Comparison of ENCODE assay signal across 8 cellular contexts in genomic region chrX:153724252-153725038, GRCh38. TPM values are rescaled to one million over a fixed set of nuclear protein-coding genes. Genes with fewer than 3 reads are reported as not detected.
DNase-seq lines count a peak whose midpoint lies in the region; ATAC-seq, FAIRE-seq and TF ChIP-seq lines count a peak whose summit lies in the region.

Gene ABCD1, plus strand, starts transcription at chrX:153724856. Its CDS starts 411 bp downstream, at chrX:153725267.
Gene BCAP31, minus strand, starts transcription at chrX:153724387. Its CDS starts 1,143 bp downstream, at chrX:153723244.

- H2BK12ac ChIP-seq in H1 (ENCODE audit: low read depth, low read length): no peak within 1 kb of the TSS

- H3K27me3 Mint-ChIP-seq in CD4-positive, alpha-beta T cell: no peaks in the 10 kb centered on the region

- intact Hi-C loops in CD4-positive, alpha-beta T cell (cut with DNase I, micrococcal nuclease): loop anchor here in 1 of 2 experiments (5.0 kb wide), 2 partner anchors 68 to 122 kb away; partner anchors contain the start of genes IDH3G and SSR4

- H3K36me3 ChIP-seq in H1 (ENCODE audit: control insufficient read depth in 2 of 4, insufficient read depth in 4 of 4, low read length in 3 of 4) (peaks cover 3 to 18% (median 14%) of the 10 kb centered on the region in 4 experiments; a peak in 7 of 8 replicates), mesendoderm (ENCODE audit: control insufficient read depth, insufficient read depth, low read length) (no peaks in the 10 kb centered on the region)

- peak within 1 kb of the TSS; percentile 72 for H3K27ac ChIP-seq in CD4-positive, alpha-beta T cell (ENCODE audit: low read depth, low read length)
- H3K27ac ChIP-seq in HL-60 (replicated peaks) (peak within 1 kb of the TSS; percentile 93), H1 (ENCODE audit: low read depth, low read length) (no peak within 1 kb of the TSS; the same call in 1 of the 2 replicates), mesendoderm (ENCODE audit: low read depth, low read length) (peak within 1 kb of the TSS; percentile 98)

- H3K4me1 ChIP-seq in H1 (replicated peaks in 1 of 4; ENCODE audit: control insufficient read depth in 3 of 4, insufficient read depth in 4 of 4, low read length in 3 of 4): peaks cover 0 to 24% (median 13%) of the 10 kb centered on the region in 4 experiments; a peak in 6 of 7 replicates
- H3K4me1 ChIP-seq in mesendoderm (ENCODE audit: control insufficient read depth, low read depth, low read length): peaks cover 3% of the 10 kb centered on the region

- no peak for TF ChIP-seq CTCF in CD4-positive, alpha-beta T cell (IDR thresholded peaks at IDR 0.05)
- no peak for TF ChIP-seq CTCF in HL-60 (IDR thresholded peaks at IDR 0.05; ENCODE audit: insufficient read depth, low read length)
- TF ChIP-seq CTCF in H1 (IDR thresholded peaks at IDR 0.05; ENCODE audit: control extremely low read depth in 1 of 3, insufficient read depth in 1 of 3, low read depth in 1 of 3, low read length in 3 of 3): no peak

- H3K4me2 ChIP-seq in H1 (ENCODE audit: insufficient read depth in 1 of 2, low read depth in 2 of 2, low read length in 2 of 2) (peak within 1 kb of the TSS; percentile 66 to 92), mesendoderm (ENCODE audit: low read length) (peak within 1 kb of the TSS; percentile 55)

- no peak within 1 kb of the TSS for H3K14ac ChIP-seq in H1 (ENCODE audit: insufficient read length)

- no peak for TF ChIP-seq RAD21 in H1 (IDR thresholded peaks at IDR 0.05 in 1 of 2, conservative IDR thresholded peaks at IDR 0.05 in 1 of 2; ENCODE audit: low read depth in 2 of 2, low read length in 2 of 2)

- H3K4ac ChIP-seq in H1 (replicated peaks; ENCODE audit: insufficient read length, low read depth, low read length): no peak within 1 kb of the TSS
- peak within 1 kb of the TSS; percentile 98 for H3K4ac ChIP-seq in mesendoderm (ENCODE audit: low read depth, low read length)

- H3K9ac ChIP-seq in H1 (replicated peaks in 1 of 4; ENCODE audit: extremely low read depth in 1 of 4, low read depth in 3 of 4, low read length in 3 of 4) (peak within 1 kb of the TSS in 3 of 4 experiments; percentile 34 to 65 (median 55); a peak in 4 of 7 replicates), mesendoderm (ENCODE audit: low read length) (peak within 1 kb of the TSS; percentile 87)

- H3K27me3 ChIP-seq in CD4-positive, alpha-beta T cell (ENCODE audit: control insufficient read depth, insufficient read depth, low read length): no peaks in the 10 kb centered on the region
- H3K27me3 ChIP-seq in HL-60 (ENCODE audit: insufficient read depth, poor library complexity, severe bottlenecking): no peaks in the 10 kb centered on the region
- no peaks in the 10 kb centered on the region for H3K27me3 ChIP-seq in H1 (replicated peaks in 1 of 4; ENCODE audit: control insufficient read depth in 3 of 4, extremely low read depth in 1 of 4, insufficient read depth in 3 of 4, low read length in 3 of 4)
- no peaks in the 10 kb centered on the region for H3K27me3 ChIP-seq in mesendoderm (ENCODE audit: insufficient read depth, low read length, poor library complexity)

- DNase-seq in CD4-positive, alpha-beta T cell: peak; percentile 76 to 89 (median 84)
- peak; percentile 79 to 88 for DNase-seq in HL-60 (ENCODE audit: low read depth in 1 of 2, low spot score in 1 of 2)
- DNase-seq in NOMO-1 (lab: John Stamatoyannopoulos, UW; ENCODE audit: unreplicated experiment in 2 of 2): peak; percentile 69 to 81
- DNase-seq in activated CD8-positive, alpha-beta memory T cell treated with anti-CD3 and anti-CD28 coated beads for 4 hours (ENCODE audit: low read depth in 2 of 2): peak; percentile 72 to 75
- DNase-seq in H1 (ENCODE audit: low read depth in 1 of 2, low spot score in 2 of 2): peak; percentile 29 to 87
- peak; percentile 92 for DNase-seq in mesendoderm
- peak; percentile 65 for DNase-seq in stimulated activated CD8-positive, alpha-beta memory T cell treated with anti-CD3 and anti-CD28 coated beads, Interleukin-12 subunit alpha, Interleukin-12 subunit beta, amount 100 ng/mL, for 24 hours (ENCODE audit: extremely low read depth)

- H2BK15ac ChIP-seq in H1 (ENCODE audit: low read length): no peak within 1 kb of the TSS
- H2BK15ac ChIP-seq in mesendoderm (replicated peaks; ENCODE audit: low read depth): no peak within 1 kb of the TSS

- no peaks in the 10 kb centered on the region for H3K9me3 Mint-ChIP-seq in CD4-positive, alpha-beta T cell

- H3K9me3 ChIP-seq in CD4-positive, alpha-beta T cell (ENCODE audit: control insufficient read depth, low read length): no peaks in the 10 kb centered on the region
- H3K9me3 ChIP-seq in H1 (ENCODE audit: insufficient read depth in 2 of 2, low read depth in 1 of 2, low read length in 1 of 2): no peaks in the 10 kb centered on the region

- H4K8ac ChIP-seq in H1 (ENCODE audit: extremely low read depth, insufficient read depth, low read length): no peak within 1 kb of the TSS
- H4K8ac ChIP-seq in mesendoderm (ENCODE audit: low read depth, low read length): no peak within 1 kb of the TSS

- peaks cover 4 to 19% of the 10 kb centered on the region in 2 experiments for H4K20me1 ChIP-seq in H1 (replicated peaks in 1 of 2; ENCODE audit: control insufficient read depth in 1 of 2, insufficient read depth in 2 of 2, low read length in 2 of 2)

- peaks cover 26% of the 10 kb centered on the region for H3K4me1 Mint-ChIP-seq in CD4-positive, alpha-beta T cell (ENCODE audit: low read depth)

- peak within 1 kb of the TSS; percentile 44; the same call in 1 of the 2 replicates for H2BK5ac ChIP-seq in H1 (ENCODE audit: low read depth, low read length)
- H2BK5ac ChIP-seq in mesendoderm (ENCODE audit: low read length): peak within 1 kb of the TSS; percentile 96

- H2AK5ac ChIP-seq in H1 (ENCODE audit: low read depth, low read length) (no peak within 1 kb of the TSS), mesendoderm (ENCODE audit: low read length) (no peak within 1 kb of the TSS)

- CTCF ChIA-PET in CD4-positive, alpha-beta T cell (lab: Charles Lee): interaction anchor here (0.7 to 0.8 kb wide), 2 partner anchors 12 to 686 kb away, joined by 3 to 5 read pairs; no protein-coding TSS in a partner anchor
- CTCF ChIA-PET in H1 (lab: Charles Lee; ENCODE audit: partially characterized antibody): interaction anchor here (1.9 kb wide), 1 partner anchor 15 kb away, joined by 10 read pairs; no protein-coding TSS in a partner anchor

- FAIRE-seq in H1 (lab: Jason Lieb, UNC): no peak

- peaks cover 5% of the 10 kb centered on the region; the same call in 1 of the 2 replicates for H3K23me2 ChIP-seq in H1 (ENCODE audit: low read depth, low read length)

- no peak for TF ChIP-seq EP300 in H1 (IDR thresholded peaks at IDR 0.05; ENCODE audit: borderline replicate concordance in 1 of 2, low read depth in 2 of 2, low read length in 2 of 2)

- H2BK120ac ChIP-seq in H1 (replicated peaks; ENCODE audit: low read depth, low read length) (no peak within 1 kb of the TSS), mesendoderm (ENCODE audit: low read depth, low read length) (no peak within 1 kb of the TSS)

- H2BK20ac ChIP-seq in H1 (ENCODE audit: low read length): no peak within 1 kb of the TSS

- H3K56ac ChIP-seq in H1 (replicated peaks; ENCODE audit: insufficient read length, low read depth, low read length) (peak within 1 kb of the TSS; percentile 39), mesendoderm (ENCODE audit: low read length) (peak within 1 kb of the TSS; percentile 89)

- POLR2A ChIA-PET in CD4-positive, alpha-beta T cell (lab: Charles Lee): interaction anchor here (0.6 to 1.0 kb wide), 3 partner anchors 25 to 257 kb away, joined by 3 read pairs; partner anchors contain the start of genes IDH3G and SSR4
- POLR2A ChIA-PET in H1 (lab: Charles Lee; ENCODE audit: partially characterized antibody): interaction anchor here (0.6 to 1.4 kb wide), 3 partner anchors 38 to 81 kb away, joined by 3 read pairs; no protein-coding TSS in a partner anchor

- peak; percentile 74 for ATAC-seq in CD4-positive, alpha-beta T cell (ENCODE audit: poor library complexity)
- ATAC-seq in GM19452 (IDR thresholded peaks at IDR 0.05; ENCODE audit: unreplicated experiment): peak; percentile 57

- H3K4me3 ChIP-seq in HL-60 (replicated peaks; ENCODE audit: insufficient read depth, low read length) (peak within 1 kb of the TSS; percentile 64), H1 (ENCODE audit: extremely low read depth in 1 of 4, insufficient read depth in 2 of 4, low read depth in 3 of 4, low read length in 4 of 4) (peak within 1 kb of the TSS; percentile 45 to 88 (median 66)), mesendoderm (ENCODE audit: low read length) (peak within 1 kb of the TSS; percentile 72)

- WGBS in H1 (ENCODE audit: extremely low coverage in 1 of 2, insufficient coverage in 1 of 2, insufficient read length in 1 of 2, insufficient replicate concordance in 2 of 2, low coverage in 1 of 2, low lambda C conversion rate in 2 of 2, missing lambda C conversion rate in 1 of 2), 2 experiments: no CpG with 5 or more reads among the region's 88 CpGs
- no CpG with 5 or more reads among the region's 88 CpGs for WGBS in mesendoderm (ENCODE audit: extremely low coverage, insufficient coverage, low lambda C conversion rate)

- peaks cover 0 to 20% of the 10 kb centered on the region in 2 experiments; a peak in 2 of 4 replicates for H3K79me2 ChIP-seq in H1 (ENCODE audit: control insufficient read depth in 1 of 2, insufficient read depth in 2 of 2, low read length in 2 of 2)
- H3K79me2 ChIP-seq in mesendoderm (ENCODE audit: control insufficient read depth, insufficient read depth, low read length): peaks cover 30% of the 10 kb centered on the region

- peak within 1 kb of the TSS; percentile 40 for H4K91ac ChIP-seq in H1 (replicated peaks; ENCODE audit: insufficient read length, low read length)

- H3K18ac ChIP-seq in H1 (ENCODE audit: extremely low read depth, low read length): no peak within 1 kb of the TSS
- peak within 1 kb of the TSS; percentile 88 for H3K18ac ChIP-seq in mesendoderm (ENCODE audit: low read length)

- peaks cover 20% of the 10 kb centered on the region for H3K36me3 Mint-ChIP-seq in CD4-positive, alpha-beta T cell (ENCODE audit: low read depth)

- H4K5ac ChIP-seq in H1 (ENCODE audit: insufficient read length, low read depth, low read length) (no peak within 1 kb of the TSS), mesendoderm (ENCODE audit: low read length) (no peak within 1 kb of the TSS)

- TF ChIP-seq POLR2A in H1 (IDR thresholded peaks at IDR 0.05; ENCODE audit: control extremely low read depth in 1 of 2, low read depth in 2 of 2, low read length in 2 of 2): no peak

- peak within 1 kb of the TSS; percentile 91 for H3K4me3 Mint-ChIP-seq in CD4-positive, alpha-beta T cell

- no peak within 1 kb of the TSS for H3K23ac ChIP-seq in H1 (ENCODE audit: insufficient read length)
- no peak within 1 kb of the TSS for H3K23ac ChIP-seq in mesendoderm (ENCODE audit: low read length)

- H2AFZ ChIP-seq in H1 (ENCODE audit: low read length): no peak within 1 kb of the TSS

- peaks cover 3% of the 10 kb centered on the region; the same call in 1 of the 2 replicates for H3K79me1 ChIP-seq in H1 (ENCODE audit: low read depth, low read length)
- no peaks in the 10 kb centered on the region for H3K79me1 ChIP-seq in mesendoderm (ENCODE audit: low read length)

- peak within 1 kb of the TSS; percentile 84 for H3K27ac Mint-ChIP-seq in CD4-positive, alpha-beta T cell

RNA-seq across cellular contexts. Expression of gene ABCD1, which starts in this region (rescaled TPM):
- total RNA-seq in CD4-positive, alpha-beta T cell: 1 to 10 TPM; 8.6 to 9.2 TPM
- 4.6 and 6.6 TPM in 2 replicates for total RNA-seq in H1 (2021; fragmentation: NEBNext Ultra II Directional; extraction: Animal tissue kit (Norgen Biotek cat#: 25700))
- 3.1 and 6.7 TPM in 2 replicates for polyA plus RNA-seq in H1 (2011; rRNA removed)
- 2.7 TPM for polyA plus RNA-seq in H1 (2011; cell fraction: cytosol; rRNA removed)
- 13.0 TPM for polyA plus RNA-seq in H1 (2011; cell fraction: nucleus; rRNA removed)
- polyA plus RNA-seq in H1 (2012, experiment 1 of 2): 2.4 to 5.1 TPM (median 4.0 TPM) in 4 replicates
- polyA plus RNA-seq in H1 (2012, experiment 2 of 2): 2.2 TPM
- polyA plus RNA-seq in H1 (2013, experiment 1 of 2): 4.2 TPM
- polyA plus RNA-seq in H1 (2013, experiment 2 of 2): 3.9 TPM
- polyA minus RNA-seq in H1 (2011; rRNA and poly(A)+ RNA removed): 1.7 and 2.9 TPM in 2 replicates
- 2.4 TPM for polyA minus RNA-seq in H1 (2011; cell fraction: cytosol; rRNA and poly(A)+ RNA removed)
- polyA minus RNA-seq in H1 (2011; cell fraction: nucleus; rRNA and poly(A)+ RNA removed): 6.6 TPM
- polyA plus RNA-seq in mesendoderm (2013, experiment 1 of 2): 13.0 TPM
- 12.3 TPM for polyA plus RNA-seq in mesendoderm (2013, experiment 2 of 2)

RNA-seq across cellular contexts. Expression of gene BCAP31, which starts in this region (rescaled TPM):
- 10 to 100 TPM; 42.1 to 43.1 TPM for total RNA-seq in CD4-positive, alpha-beta T cell
- 157 and 159 TPM in 2 replicates for total RNA-seq in H1 (2021; fragmentation: NEBNext Ultra II Directional; extraction: Animal tissue kit (Norgen Biotek cat#: 25700))
- polyA plus RNA-seq in H1 (2011; rRNA removed): 136 and 139 TPM in 2 replicates
- polyA plus RNA-seq in H1 (2011; cell fraction: cytosol; rRNA removed): 97.3 TPM
- polyA plus RNA-seq in H1 (2011; cell fraction: nucleus; rRNA removed): 116 TPM
- polyA plus RNA-seq in H1 (2012, experiment 1 of 2): 156 to 161 TPM (median 158 TPM) in 4 replicates
- 233 TPM for polyA plus RNA-seq in H1 (2012, experiment 2 of 2)
- polyA plus RNA-seq in H1 (2013, experiment 1 of 2): 154 TPM
- 181 TPM for polyA plus RNA-seq in H1 (2013, experiment 2 of 2)
- 84.2 and 123 TPM in 2 replicates for polyA minus RNA-seq in H1 (2011; rRNA and poly(A)+ RNA removed)
- polyA minus RNA-seq in H1 (2011; cell fraction: cytosol; rRNA and poly(A)+ RNA removed): 47.0 TPM
- polyA minus RNA-seq in H1 (2011; cell fraction: nucleus; rRNA and poly(A)+ RNA removed): 40.8 TPM
- 107 TPM for polyA plus RNA-seq in mesendoderm (2013, experiment 1 of 2)
- polyA plus RNA-seq in mesendoderm (2013, experiment 2 of 2): 106 TPM
